9 cellular contexts compared by ENCODE assay signal in the genomic region with DNA sequence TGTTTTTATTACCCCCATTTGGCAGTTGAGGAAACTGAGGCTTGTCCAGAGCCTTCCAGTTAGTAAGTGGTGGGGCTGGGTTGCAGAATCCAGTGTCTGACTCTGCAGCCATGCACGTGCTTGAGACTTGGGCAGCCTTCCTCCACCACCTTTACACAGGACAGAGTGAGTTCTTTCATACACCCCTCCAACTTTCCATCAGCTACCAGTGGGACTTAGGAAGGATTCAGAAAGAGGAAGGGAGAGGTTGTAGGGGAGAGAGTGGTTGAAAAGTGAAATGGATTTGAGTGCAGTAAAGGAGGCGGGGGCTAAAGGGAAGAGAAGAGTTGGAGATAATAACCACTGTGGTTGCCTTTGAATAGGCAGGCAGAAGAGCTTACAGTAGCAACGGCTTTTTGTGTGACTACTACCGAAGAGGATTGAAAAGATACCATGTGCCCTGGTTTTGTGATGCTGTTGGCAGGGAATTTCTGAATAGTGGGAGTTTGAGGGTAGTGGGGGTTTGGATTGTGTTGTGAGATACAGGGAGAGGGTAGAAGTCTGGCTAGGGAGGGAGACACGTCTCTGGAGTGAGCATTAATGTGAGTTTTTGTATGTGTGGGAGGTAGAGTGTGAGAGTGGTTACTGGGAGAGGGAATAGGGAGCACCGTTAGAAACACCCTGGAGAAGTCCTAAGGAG. TPM values are rescaled to one million over a fixed set of nuclear protein-coding genes. Genes with fewer than 3 reads are reported as not detected.
DNase-seq lines count a peak whose midpoint lies in the region; ATAC-seq, FAIRE-seq and TF ChIP-seq lines count a peak whose summit lies in the region.
"Had no signal": no experiment of that assay in that cellular context is flagged by ENCODE, and none has a peak within 500 bp of the region (broad histone marks: within the 10 kb centered on the region; RNA-seq: fewer than 3 reads in every experiment).

No MANE protein-coding gene starts in this region.

- ATAC-seq in HG02798 (IDR thresholded peaks at IDR 0.05; ENCODE audit: poor library complexity, unreplicated experiment) (no peak), aorta (ENCODE audit: low FRiP score) (no peak), HG02981 (IDR thresholded peaks at IDR 0.05; ENCODE audit: unreplicated experiment) (no peak)

- peak overlapping the region; percentile 75 for H3K27ac ChIP-seq in CD8-positive, alpha-beta memory T cell (ENCODE audit: low read depth, low read length)
- H3K27ac ChIP-seq in aorta (ENCODE audit: low read depth in 1 of 2, low read length in 2 of 2): no peak overlapping the region

- no peaks in the 10 kb centered on the region for H3K27me3 ChIP-seq in CD8-positive, alpha-beta memory T cell (ENCODE audit: insufficient read depth, low read length, poor library complexity, severe bottlenecking)
- H3K27me3 ChIP-seq in bronchial epithelial cell (ENCODE audit: control insufficient read depth, insufficient read depth, low read length) (no peaks in the 10 kb centered on the region), neuron (ENCODE audit: insufficient read depth, low read length) (no peaks in the 10 kb centered on the region), aorta (ENCODE audit: control insufficient read depth in 1 of 2, insufficient read depth in 2 of 2, low read length in 1 of 2) (no peaks in the 10 kb centered on the region)

- no peak for TF ChIP-seq CTCF in LNCaP clone FGC (IDR thresholded peaks at IDR 0.05; ENCODE audit: control insufficient read depth, extremely low read depth, insufficient read depth)
- TF ChIP-seq CTCF in bronchial epithelial cell (IDR thresholded peaks at IDR 0.05; ENCODE audit: insufficient read depth, low read length, severe bottlenecking): no peak

- CTCF ChIA-PET in CD8-positive, alpha-beta memory T cell (lab: Charles Lee): interaction anchor here (1.1 to 4.5 kb wide), 5 partner anchors 10 to 28 kb away, joined by 3 to 35 read pairs (median 3); no protein-coding TSS in a partner anchor

- FAIRE-seq in bronchial epithelial cell (lab: Jason Lieb, UNC): no peak
- FAIRE-seq: colon had no signal

- peaks cover 25 to 36% (median 36%) of the 10 kb centered on the region in 3 donors for H3K4me1 Mint-ChIP-seq in CD8-positive, alpha-beta memory T cell

- POLR2A ChIA-PET in CD8-positive, alpha-beta memory T cell (lab: Charles Lee): no interaction called here

- no peak overlapping the region for H3K27ac Mint-ChIP-seq in CD8-positive, alpha-beta memory T cell

- H3K4me3 Mint-ChIP-seq in CD8-positive, alpha-beta memory T cell: no peak overlapping the region

- H3K27me3 Mint-ChIP-seq in CD8-positive, alpha-beta memory T cell: peaks cover 0 to 6% of the 10 kb centered on the region in 2 donors

- peaks cover 0 to 9% (median 3%) of the 10 kb centered on the region in 3 donors for H3K36me3 Mint-ChIP-seq in CD8-positive, alpha-beta memory T cell

- peaks cover 25% of the 10 kb centered on the region for H3K4me1 ChIP-seq in CD8-positive, alpha-beta memory T cell (ENCODE audit: insufficient read depth, low read length)
- peaks cover 19% of the 10 kb centered on the region for H3K4me1 ChIP-seq in neuron (ENCODE audit: insufficient read depth, low read length)
- peaks cover 0 to 7% of the 10 kb centered on the region in 2 donors for H3K4me1 ChIP-seq in aorta (ENCODE audit: control insufficient read depth in 1 of 2, insufficient read depth in 2 of 2, low read length in 2 of 2)

- peak overlapping the region; percentile 69 for H3K4me3 ChIP-seq in CD8-positive, alpha-beta memory T cell (ENCODE audit: low read length)
- H3K4me3 ChIP-seq in LNCaP clone FGC (ENCODE audit: low read depth, low read length) (peak overlapping the region; percentile 93), bronchial epithelial cell (ENCODE audit: low read depth, low read length) (peak overlapping the region; percentile 79), neuron (ENCODE audit: low read length) (peak overlapping the region; percentile 65), aorta (ENCODE audit: low read length in 2 of 2) (no peak overlapping the region)

- intact Hi-C loops in aorta (cut with DNase I): no loop called here

- WGBS in aorta, 2 donors: 46 to 49% methylated on average over 6 of the region's 6 CpGs

- H3K9me3 ChIP-seq in CD8-positive, alpha-beta memory T cell (ENCODE audit: low read length): no peaks in the 10 kb centered on the region
- H3K9me3 ChIP-seq in neuron (ENCODE audit: low read length): no peaks in the 10 kb centered on the region
- H3K9me3 ChIP-seq in aorta (ENCODE audit: control insufficient read depth, low read length): no peaks in the 10 kb centered on the region

- no peak overlapping the region for H2AFZ ChIP-seq in neuron (ENCODE audit: low read depth, low read length)

- peak in 1 of 5 donors; percentile 10 for DNase-seq in CD8-positive, alpha-beta memory T cell
- DNase-seq in LNCaP clone FGC (ENCODE audit: low read depth) (no peak), bronchial epithelial cell (ENCODE audit: low read depth) (no peak), aorta (no peak), activated gamma-delta T cell treated with Interleukin-2 at 50 U/mL for 16 hours (no peak)

- no peaks in the 10 kb centered on the region for H3K9me3 Mint-ChIP-seq in CD8-positive, alpha-beta memory T cell

- H3K36me3 ChIP-seq in CD8-positive, alpha-beta memory T cell (ENCODE audit: insufficient read depth, low read length): no peaks in the 10 kb centered on the region
- no peaks in the 10 kb centered on the region for H3K36me3 ChIP-seq in bronchial epithelial cell (ENCODE audit: control insufficient read depth, insufficient read depth, low read length)
- no peaks in the 10 kb centered on the region for H3K36me3 ChIP-seq in neuron (ENCODE audit: insufficient read depth, low read length)
- H3K36me3 ChIP-seq in aorta (ENCODE audit: control insufficient read depth in 1 of 2, insufficient read depth in 2 of 2, low read length in 1 of 2): no peaks in the 10 kb centered on the region

RNA-seq across cellular contexts. Expression of gene UVRAG, which starts 1.7 kb away (rescaled TPM):
- 10 to 100 TPM; 18.0 to 20.9 TPM for total RNA-seq in CD8-positive, alpha-beta memory T cell
- polyA plus RNA-seq in CD8-positive, alpha-beta memory T cell: 17.1 TPM
- total RNA-seq in bronchial epithelial cell (11.1 and 11.6 TPM in 2 replicates), aorta (10 to 100 TPM; 27.0 to 47.0 TPM)
- polyA plus RNA-seq in aorta: 10 to 100 TPM in 1 of 2 donors, 1 to 10 TPM in 1; 7.9 to 13.3 TPM

RNA-seq across cellular contexts. Expression of gene DGAT2, which starts 48.1 kb away (rescaled TPM):
- total RNA-seq in CD8-positive, alpha-beta memory T cell: 1 to 10 TPM; 5.5 to 5.6 TPM
- polyA plus RNA-seq in CD8-positive, alpha-beta memory T cell: not detected
- total RNA-seq in bronchial epithelial cell: 2.6 and 23.2 TPM in 2 replicates
- 1 to 10 TPM; 2.3 to 4.4 TPM for total RNA-seq in aorta
- under 1 TPM; 0.41 to 0.63 TPM for polyA plus RNA-seq in aorta

Comparison
In these comparisons a context has a peak if more than half of its experiments do, and no peak if none do; other contexts are left out.
1. H3K4me3 ChIP-seq: peak in CD8-positive, alpha-beta memory T cell (single experiment), LNCaP clone FGC (single experiment), bronchial epithelial cell (single experiment) and neuron (single experiment); none in aorta (0 of 2).